14 cellular contexts compared by ENCODE assay signal in the genomic region with DNA sequence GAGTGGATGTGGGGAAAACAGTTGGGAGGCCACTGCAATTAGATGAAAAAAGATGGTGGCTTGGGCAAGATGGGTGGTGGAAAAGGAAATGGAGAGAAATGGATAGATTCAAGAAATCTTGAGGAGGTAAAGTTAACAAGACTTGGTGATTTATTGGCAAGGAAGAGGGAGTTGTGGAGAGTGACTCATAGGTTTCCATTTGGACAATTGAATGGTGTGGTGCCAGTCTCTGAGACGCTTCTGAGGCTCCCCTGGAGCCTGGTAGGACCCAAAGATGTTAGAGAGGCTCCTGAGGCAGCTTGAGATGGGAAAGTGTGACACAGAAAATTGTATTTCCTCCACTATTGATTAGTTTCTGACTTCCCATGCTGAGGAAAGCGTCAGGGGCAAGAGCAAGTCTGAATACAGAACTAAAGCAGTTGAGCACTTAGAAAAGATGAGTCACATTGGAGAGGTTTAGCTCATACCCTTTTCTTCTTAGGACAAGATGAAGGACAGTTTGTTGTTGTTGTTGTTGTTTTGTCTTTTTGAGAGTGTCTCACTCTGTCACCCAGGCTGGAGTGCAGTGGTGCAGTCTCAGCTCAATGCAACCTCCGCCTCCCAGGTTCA. TPM values are rescaled to one million over a fixed set of nuclear protein-coding genes. Genes with fewer than 3 reads are reported as not detected.
DNase-seq lines count a peak whose midpoint lies in the region; ATAC-seq and TF ChIP-seq lines count a peak whose summit lies in the region.
"Had no signal": no experiment of that assay in that cellular context is flagged by ENCODE, and none has a peak within 500 bp of the region (broad histone marks: within the 10 kb centered on the region; RNA-seq: fewer than 3 reads in every experiment).

No MANE protein-coding gene starts in this region.

- no peaks in the 10 kb centered on the region for H3K9me3 ChIP-seq in spleen

- TF ChIP-seq CTCF in activated CD8-positive, alpha-beta T cell treated with anti-CD3 and anti-CD28 coated beads for 36 hours (IDR thresholded peaks at IDR 0.05) = no peak
- no peak for TF ChIP-seq CTCF in spleen (IDR thresholded peaks at IDR 0.05 in 8 of 11, conservative IDR thresholded peaks at IDR 0.05 in 3 of 11)

- ATAC-seq in activated CD8-positive, alpha-beta T cell treated with anti-CD3 and anti-CD28 coated beads for 36 hours = no peak
- ATAC-seq: activated CD8-positive, alpha-beta memory T cell treated with anti-CD3 and anti-CD28 coated beads, Interleukin-2, amount 10 ng/mL, durations not matched to agents 7 days and 5 days had no signal

- WGBS in spleen, 5 donors = 91 to 96% (median 92%) methylated on average over 3 of the region's 3 CpGs

- peak; percentile 47 for DNase-seq in HCEC 1CT
- peak; percentile 76 for DNase-seq in amniotic epithelial cell (ENCODE audit: low read depth)
- peak; percentile 26 for DNase-seq in fibroblast of the conjunctiva (ENCODE audit: low read depth)
- DNase-seq in activated CD8-positive, alpha-beta T cell treated with anti-CD3 and anti-CD28 coated beads for 36 hours = no peak
- DNase-seq in activated CD4-positive, alpha-beta memory T cell treated with anti-CD3 and anti-CD28 coated beads for 36 hours = no peak
- no peak for DNase-seq in spleen
- DNase-seq in activated CD4-positive, alpha-beta T cell treated with anti-CD3 and anti-CD28 coated beads for 4 hours = no peak
- DNase-seq: activated CD8-positive, alpha-beta memory T cell treated with anti-CD3 and anti-CD28 coated beads, Interleukin-2, amount 10 ng/mL, durations not matched to agents 7 days and 5 days; NCI-H2107; SIG-M5 had no signal

- POLR2A ChIA-PET in activated CD8-positive, alpha-beta T cell treated with anti-CD3 and anti-CD28 coated beads for 36 hours (lab: Charles Lee) = interaction anchor here (0.7 to 1.9 kb wide), 3 partner anchors 8 to 261 kb away, joined by 3 to 8 read pairs (median 3); a partner anchor contains a TSS
- POLR2A ChIA-PET in activated CD4-positive, alpha-beta memory T cell treated with anti-CD3 and anti-CD28 coated beads for 36 hours (lab: Charles Lee) = interaction anchor here (0.6 kb wide), 1 partner anchor 457 kb away, joined by 5 read pairs; no protein-coding TSS in a partner anchor

- H3K4me3 ChIP-seq in ACC112 (ENCODE audit: low read depth, low read length) (no peak overlapping the region), spleen (no peak overlapping the region)

- no peak overlapping the region for H3K4me3 Mint-ChIP-seq in activated CD8-positive, alpha-beta T cell treated with anti-CD3 and anti-CD28 coated beads for 36 hours
- no peak overlapping the region for H3K4me3 Mint-ChIP-seq in activated CD4-positive, alpha-beta memory T cell treated with anti-CD3 and anti-CD28 coated beads for 36 hours
- H3K4me3 Mint-ChIP-seq: activated CD8-positive, alpha-beta memory T cell treated with anti-CD3 and anti-CD28 coated beads, Interleukin-2, amount 10 ng/mL, durations not matched to agents 7 days and 5 days; activated naive CD4-positive, alpha-beta T cell treated with anti-CD3 and anti-CD28 coated beads, Interleukin-2, amount 50 U/mL, for 24 hours; type B pancreatic cell had no signal

- TF ChIP-seq POLR2A in spleen (IDR thresholded peaks at IDR 0.05) = no peak

- intact Hi-C loops in activated CD8-positive, alpha-beta T cell treated with anti-CD3 and anti-CD28 coated beads for 36 hours (cut with micrococcal nuclease) = no loop called here
- intact Hi-C loops in activated CD4-positive, alpha-beta memory T cell treated with anti-CD3 and anti-CD28 coated beads for 36 hours (cut with micrococcal nuclease) = no loop called here
- intact Hi-C loops in spleen (cut with DNase I; ENCODE audit: low total_unique reads) = no loop called here

- H2AFZ ChIP-seq in ACC112 (ENCODE audit: low read length, unreplicated experiment) = no peak overlapping the region
- H2AFZ ChIP-seq: parathyroid adenoma had no signal

- H3K27me3 ChIP-seq in ACC112 (ENCODE audit: insufficient read depth, low read length) (no peaks in the 10 kb centered on the region), spleen (replicated peaks in 1 of 7) (no peaks in the 10 kb centered on the region)

- no peak overlapping the region for H3K27ac Mint-ChIP-seq in activated CD8-positive, alpha-beta T cell treated with anti-CD3 and anti-CD28 coated beads for 36 hours
- H3K27ac Mint-ChIP-seq in activated CD4-positive, alpha-beta memory T cell treated with anti-CD3 and anti-CD28 coated beads for 36 hours = no peak overlapping the region
- H3K27ac Mint-ChIP-seq: activated CD8-positive, alpha-beta memory T cell treated with anti-CD3 and anti-CD28 coated beads, Interleukin-2, amount 10 ng/mL, durations not matched to agents 7 days and 5 days; activated naive CD4-positive, alpha-beta T cell treated with anti-CD3 and anti-CD28 coated beads, Interleukin-2, amount 50 U/mL, for 24 hours; type B pancreatic cell had no signal

- no peaks in the 10 kb centered on the region for H3K36me3 ChIP-seq in ACC112 (ENCODE audit: insufficient read depth, low read length)
- H3K36me3 ChIP-seq in spleen = peaks cover 0 to 10% (median 2%) of the 10 kb centered on the region in 6 donors

- H3K27me3 Mint-ChIP-seq in activated CD8-positive, alpha-beta T cell treated with anti-CD3 and anti-CD28 coated beads for 36 hours = peaks cover 3% of the 10 kb centered on the region
- no peaks in the 10 kb centered on the region for H3K27me3 Mint-ChIP-seq in activated CD4-positive, alpha-beta memory T cell treated with anti-CD3 and anti-CD28 coated beads for 36 hours
- H3K27me3 Mint-ChIP-seq: activated naive CD4-positive, alpha-beta T cell treated with anti-CD3 and anti-CD28 coated beads, Interleukin-2, amount 50 U/mL, for 24 hours; type B pancreatic cell had no signal

- CTCF ChIA-PET in activated CD8-positive, alpha-beta T cell treated with anti-CD3 and anti-CD28 coated beads for 36 hours (lab: Charles Lee) = interaction anchor here (0.9 to 7.1 kb wide), 7 partner anchors 8 to 270 kb away, joined by 3 to 73 read pairs (median 4); a partner anchor contains a TSS
- CTCF ChIA-PET in activated CD4-positive, alpha-beta memory T cell treated with anti-CD3 and anti-CD28 coated beads for 36 hours (lab: Charles Lee) = interaction anchor here (0.9 to 1.3 kb wide), 5 partner anchors 8 to 318 kb away, joined by 3 to 6 read pairs (median 4); a partner anchor contains a TSS

- H3K27ac ChIP-seq in ACC112 (ENCODE audit: low read depth, low read length) (peak overlapping the region; percentile 56), spleen (no peak overlapping the region)
- H3K27ac ChIP-seq: parathyroid adenoma had no signal

- H3K36me3 Mint-ChIP-seq in activated CD8-positive, alpha-beta T cell treated with anti-CD3 and anti-CD28 coated beads for 36 hours (ENCODE audit: low read depth) = no peaks in the 10 kb centered on the region
- H3K36me3 Mint-ChIP-seq in activated CD4-positive, alpha-beta memory T cell treated with anti-CD3 and anti-CD28 coated beads for 36 hours = peaks cover 2% of the 10 kb centered on the region
- H3K36me3 Mint-ChIP-seq: activated CD8-positive, alpha-beta memory T cell treated with anti-CD3 and anti-CD28 coated beads, Interleukin-2, amount 10 ng/mL, durations not matched to agents 7 days and 5 days; activated naive CD4-positive, alpha-beta T cell treated with anti-CD3 and anti-CD28 coated beads, Interleukin-2, amount 50 U/mL, for 24 hours had no signal

- H3K4me1 Mint-ChIP-seq in activated CD8-positive, alpha-beta T cell treated with anti-CD3 and anti-CD28 coated beads for 36 hours (ENCODE audit: low read depth) = peaks cover 11% of the 10 kb centered on the region
- H3K4me1 Mint-ChIP-seq in activated CD4-positive, alpha-beta memory T cell treated with anti-CD3 and anti-CD28 coated beads for 36 hours (ENCODE audit: low read depth) = peaks cover 7% of the 10 kb centered on the region

- H3K4me1 ChIP-seq in ACC112 (ENCODE audit: control insufficient read depth, insufficient read depth, low read length, unreplicated experiment) = peaks cover 28% of the 10 kb centered on the region
- peaks cover 0 to 14% (median 3%) of the 10 kb centered on the region in 6 donors for H3K4me1 ChIP-seq in spleen
- H3K4me1 ChIP-seq: parathyroid adenoma had no signal

- no peaks in the 10 kb centered on the region for H3K79me2 ChIP-seq in ACC112 (ENCODE audit: control insufficient read depth, insufficient read depth, low read length, unreplicated experiment)
- H3K79me2 ChIP-seq: parathyroid adenoma had no signal

- H3K9me3 Mint-ChIP-seq in activated CD8-positive, alpha-beta T cell treated with anti-CD3 and anti-CD28 coated beads for 36 hours = no peaks in the 10 kb centered on the region
- no peaks in the 10 kb centered on the region for H3K9me3 Mint-ChIP-seq in activated CD4-positive, alpha-beta memory T cell treated with anti-CD3 and anti-CD28 coated beads for 36 hours
- H3K9me3 Mint-ChIP-seq: activated naive CD4-positive, alpha-beta T cell treated with anti-CD3 and anti-CD28 coated beads, Interleukin-2, amount 50 U/mL, for 24 hours; type B pancreatic cell had no signal

RNA-seq across cellular contexts. Expression of a gene that starts 4.5 kb away (rescaled TPM):
- 1 to 10 TPM; 4.9 to 5.6 TPM for total RNA-seq in activated CD8-positive, alpha-beta T cell treated with anti-CD3 and anti-CD28 coated beads for 36 hours
- 1 to 10 TPM; 6.2 to 8.9 TPM for total RNA-seq in activated CD4-positive, alpha-beta memory T cell treated with anti-CD3 and anti-CD28 coated beads for 36 hours
- total RNA-seq in spleen = 10 to 100 TPM in 6 of 7 donors, 1 to 10 TPM in 1; 8.0 to 28.3 (median 20.7) TPM
- polyA plus RNA-seq in spleen = 10 to 100 TPM in 2 of 3 donors, 1 to 10 TPM in 1; 5.9 to 18.0 (median 13.7) TPM

RNA-seq across cellular contexts. Expression of a gene that starts 22.4 kb away (rescaled TPM):
- not detected for total RNA-seq in activated CD8-positive, alpha-beta T cell treated with anti-CD3 and anti-CD28 coated beads for 36 hours
- total RNA-seq in activated CD4-positive, alpha-beta memory T cell treated with anti-CD3 and anti-CD28 coated beads for 36 hours = not detected
- under 1 TPM in 4 of 7 donors, not detected in 3; 0.27 to 0.67 (median 0.41) TPM for total RNA-seq in spleen
- polyA plus RNA-seq in spleen = under 1 TPM in 2 of 3 donors, not detected in 1; 0.08 to 0.10 TPM
- total RNA-seq: activated CD8-positive, alpha-beta memory T cell treated with anti-CD3 and anti-CD28 coated beads, Interleukin-2, amount 10 ng/mL, durations not matched to agents 7 days and 5 days had no signal

RNA-seq across cellular contexts. Expression of a gene that starts 59.9 kb away (rescaled TPM):
- 10 to 100 TPM; 57.1 to 61.1 TPM for total RNA-seq in activated CD8-positive, alpha-beta T cell treated with anti-CD3 and anti-CD28 coated beads for 36 hours
- total RNA-seq in activated CD4-positive, alpha-beta memory T cell treated with anti-CD3 and anti-CD28 coated beads for 36 hours = 10 to 100 TPM; 52.3 to 56.8 TPM
- 10 to 100 TPM; 44.3 to 63.5 (median 54.2) TPM for total RNA-seq in spleen
- polyA plus RNA-seq in spleen = 10 to 100 TPM; 44.1 to 64.7 (median 61.1) TPM

Comparison
In these comparisons a context has a peak if more than half of its experiments do, and no peak if none do; other contexts are left out.
1. DNase-seq: peak in HCEC 1CT (single experiment), amniotic epithelial cell (single experiment) and fibroblast of the conjunctiva (single experiment); none in activated CD8-positive, alpha-beta T cell treated with anti-CD3 and anti-CD28 coated beads for 36 hours (single experiment), activated CD4-positive, alpha-beta memory T cell treated with anti-CD3 and anti-CD28 coated beads for 36 hours (single experiment), spleen (single experiment) and activated CD4-positive, alpha-beta T cell treated with anti-CD3 and anti-CD28 coated beads for 4 hours (0 of 2).